ENCODE assay signal across 16 cellular contexts in the genomic region with DNA sequence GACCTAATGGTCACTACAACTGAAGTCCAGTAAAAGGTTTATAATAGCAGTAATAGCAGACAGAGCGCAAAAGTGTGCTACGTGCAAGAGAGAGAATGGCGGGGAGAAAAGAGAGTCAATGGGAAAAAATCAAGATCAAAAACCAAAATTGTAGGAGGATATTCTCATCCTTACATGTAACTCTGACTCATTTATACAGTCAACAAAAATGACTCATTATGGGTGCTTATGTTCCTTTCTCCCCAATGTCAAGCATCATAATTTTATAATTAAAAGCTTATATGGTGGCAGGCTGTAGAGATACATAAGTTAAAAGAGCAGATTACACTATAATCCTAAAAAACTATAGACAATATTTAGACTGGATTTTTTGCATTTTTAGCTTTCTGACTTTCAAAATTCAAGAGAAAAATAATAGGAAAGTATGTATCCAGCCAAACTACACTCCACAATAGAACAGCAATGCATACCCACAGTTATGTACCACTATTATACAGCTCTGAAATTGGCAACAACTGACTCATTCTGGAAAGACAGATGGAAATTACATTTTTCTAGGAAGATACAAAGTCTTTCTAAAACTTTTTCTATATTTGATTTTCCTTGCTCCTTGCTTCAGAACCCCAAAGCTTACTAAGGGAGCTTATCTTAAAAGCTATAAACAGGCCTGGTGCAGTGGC.
DNase-seq lines count a peak whose midpoint lies in the region; ATAC-seq and TF ChIP-seq lines count a peak whose summit lies in the region.
"Had no signal": no experiment of that assay in that cellular context is flagged by ENCODE, and none has a peak within 500 bp of the region (broad histone marks: within the 10 kb centered on the region; RNA-seq: fewer than 3 reads in every experiment).

No MANE protein-coding gene starts in this region.

- peak; percentile 84 for ATAC-seq in foreskin keratinocyte
- no peak for ATAC-seq in gastroesophageal sphincter

- H3K4me3 ChIP-seq in adipocyte (ENCODE audit: low read length), result no peak overlapping the region
- no peak overlapping the region for H3K4me3 ChIP-seq in ovary
- no peak overlapping the region for H3K4me3 ChIP-seq in gastroesophageal sphincter
- H3K4me3 ChIP-seq: psoas muscle had no signal

- H3K27me3 ChIP-seq in adipocyte (replicated peaks; ENCODE audit: control insufficient read depth, insufficient read depth, low read length) (no peaks in the 10 kb centered on the region), foreskin keratinocyte (no peaks in the 10 kb centered on the region), ovary (no peaks in the 10 kb centered on the region), gastroesophageal sphincter (no peaks in the 10 kb centered on the region)

- no peak for TF ChIP-seq EP300 in ovary (IDR thresholded peaks at IDR 0.05)
- no peak for TF ChIP-seq EP300 in gastroesophageal sphincter (IDR thresholded peaks at IDR 0.05)

- intact Hi-C loops in ovary (cut with DNase I), result no loop called here

- TF ChIP-seq POLR2A in ovary (IDR thresholded peaks at IDR 0.05) (no peak), erythroblast (IDR thresholded peaks at IDR 0.05; ENCODE audit: low read length) (no peak), gastroesophageal sphincter (IDR thresholded peaks at IDR 0.05) (no peak)

- DNase-seq in AG08395 (ENCODE audit: low spot score) (peak; percentile 53), HCEC 1CT (peak; percentile 87), adipocyte (ENCODE audit: low read depth) (peak; percentile 48), foreskin keratinocyte (peak in 1 of 2 donors; percentile 53), ovary (no peak), erythroblast (lab: John Stamatoyannopoulos, UW) (no peak), NCI-H774 (lab: John Stamatoyannopoulos, UW) (no peak)
- DNase-seq: activated CD8-positive, alpha-beta memory T cell treated with anti-CD3 and anti-CD28 coated beads, Interleukin-2, amount 50 U/mL, for 48 hours; anterior cingulate cortex; Karpas-422; kidney glomerular epithelial cell; NCI-H1694 treated with DMSO at 0.1 percent for 48 hours; NCI-H748 treated with DMSO at 0.1 percent for 48 hours; psoas muscle; trophoblast cell had no signal

- no peak overlapping the region for H3K9ac ChIP-seq in adipocyte (ENCODE audit: low read length)

- no peak for TF ChIP-seq CTCF in foreskin keratinocyte (conservative IDR thresholded peaks at IDR 0.05)
- no peak for TF ChIP-seq CTCF in ovary (IDR thresholded peaks at IDR 0.05)
- TF ChIP-seq CTCF in gastroesophageal sphincter (IDR thresholded peaks at IDR 0.05), result no peak

- H3K4me1 ChIP-seq in adipocyte (ENCODE audit: control insufficient read depth, insufficient read depth, low read length) (peaks cover 14% of the 10 kb centered on the region), foreskin keratinocyte (peaks cover 9% of the 10 kb centered on the region), ovary (ENCODE audit: insufficient read depth) (no peaks in the 10 kb centered on the region), gastroesophageal sphincter (peaks cover 0 to 30% (median 2%) of the 10 kb centered on the region in 3 donors)

- H3K9me3 ChIP-seq in adipocyte (ENCODE audit: control insufficient read depth, low read length), result no peaks in the 10 kb centered on the region
- H3K9me3 ChIP-seq in ovary, result no peaks in the 10 kb centered on the region
- H3K9me3 ChIP-seq in gastroesophageal sphincter, result no peaks in the 10 kb centered on the region
- H3K9me3 ChIP-seq: psoas muscle had no signal

- no peak overlapping the region for H3K27ac ChIP-seq in foreskin keratinocyte
- no peak overlapping the region for H3K27ac ChIP-seq in ovary
- H3K27ac ChIP-seq in gastroesophageal sphincter, result no peak overlapping the region
- H3K27ac ChIP-seq: psoas muscle had no signal

- H3K36me3 ChIP-seq in adipocyte (ENCODE audit: control insufficient read depth, insufficient read depth, low read length, severe bottlenecking), result peaks cover 10% of the 10 kb centered on the region
- no peaks in the 10 kb centered on the region for H3K36me3 ChIP-seq in ovary
- H3K36me3 ChIP-seq in gastroesophageal sphincter, result peaks cover 0 to 10% of the 10 kb centered on the region in 2 donors

- 93 to 96% (median 96%) methylated on average over 3 of the region's 3 CpGs for WGBS in ovary, 3 donors
- WGBS in gastroesophageal sphincter (ENCODE audit: low coverage in 1 of 2), 2 donors, result 93 to 100% methylated on average over 3 of the region's 3 CpGs

Comparison
In these comparisons a context has a peak if more than half of its experiments do, and no peak if none do; other contexts are left out.
1. DNase-seq: peak in AG08395 (single experiment), HCEC 1CT (single experiment) and adipocyte (single experiment); none in ovary (0 of 5), erythroblast (0 of 2) and NCI-H774 (single experiment).